ENCODE assay signal across 1 cellular context in genomic region chr1:52404116-52404974, GRCh38.
TF ChIP-seq lines count a peak whose summit lies in the region.

TSS of gene ORC1 (minus strand) at chr1:52404423. CDS start at chr1:52402223, 2,200 bp downstream.
TSS of gene PRPF38A (plus strand) at chr1:52404602. CDS start at chr1:52404750, 148 bp downstream.

TF ChIP-seq in SK-N-SH, 30 proteins besides CTCF, POLR2A, EP300 and RAD21 (continued from another document):
- TF ChIP-seq IRF3 (IDR thresholded peaks at IDR 0.05; ENCODE audit: low read depth, low read length) (no peak), MXI1 (IDR thresholded peaks at IDR 0.05; ENCODE audit: low read depth, low read length) (peak; percentile 97), GABPA (IDR thresholded peaks at IDR 0.05; ENCODE audit: low read depth) (peak; percentile 92), TAF1 (IDR thresholded peaks at IDR 0.05; ENCODE audit: borderline replicate concordance, low read depth, low read length) (peak; percentile 88)
